In genomic region chr7:87876040-87876758, GRCh38 we compare ENCODE assay signal across 8 cellular contexts. TPM values are rescaled to one million over a fixed set of nuclear protein-coding genes. Genes with fewer than 3 reads are reported as not detected.
A peak's percentile ranks its signal among the peaks of the same experiment; 100 is the strongest.
DNase-seq lines count a peak whose midpoint lies in the region; ATAC-seq and TF ChIP-seq lines count a peak whose summit lies in the region.

A gene with protein sequence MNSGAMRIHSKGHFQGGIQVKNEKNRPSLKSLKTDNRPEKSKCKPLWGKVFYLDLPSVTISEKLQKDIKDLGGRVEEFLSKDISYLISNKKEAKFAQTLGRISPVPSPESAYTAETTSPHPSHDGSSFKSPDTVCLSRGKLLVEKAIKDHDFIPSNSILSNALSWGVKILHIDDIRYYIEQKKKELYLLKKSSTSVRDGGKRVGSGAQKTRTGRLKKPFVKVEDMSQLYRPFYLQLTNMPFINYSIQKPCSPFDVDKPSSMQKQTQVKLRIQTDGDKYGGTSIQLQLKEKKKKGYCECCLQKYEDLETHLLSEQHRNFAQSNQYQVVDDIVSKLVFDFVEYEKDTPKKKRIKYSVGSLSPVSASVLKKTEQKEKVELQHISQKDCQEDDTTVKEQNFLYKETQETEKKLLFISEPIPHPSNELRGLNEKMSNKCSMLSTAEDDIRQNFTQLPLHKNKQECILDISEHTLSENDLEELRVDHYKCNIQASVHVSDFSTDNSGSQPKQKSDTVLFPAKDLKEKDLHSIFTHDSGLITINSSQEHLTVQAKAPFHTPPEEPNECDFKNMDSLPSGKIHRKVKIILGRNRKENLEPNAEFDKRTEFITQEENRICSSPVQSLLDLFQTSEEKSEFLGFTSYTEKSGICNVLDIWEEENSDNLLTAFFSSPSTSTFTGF (plus strand): TSS chr7:87876493. CDS start chr7:87876733, 240 bp downstream.
SLC25A40 (minus strand) TSS chr7:87876360; CDS start chr7:87858727, 17,633 bp downstream.

- peak within 1 kb of the TSS; percentile 90 for H3K9ac ChIP-seq in rectal smooth muscle tissue (ENCODE audit: low read length)

- H3K4me1 ChIP-seq in rectal smooth muscle tissue (ENCODE audit: control insufficient read depth, insufficient read depth, low read length) = peaks cover 8% of the 10 kb centered on the region
- H3K4me1 ChIP-seq in vagina = peaks cover 27% of the 10 kb centered on the region

- no peaks in the 10 kb centered on the region for H3K9me3 ChIP-seq in vagina

- H3K4me3 ChIP-seq in astrocyte of the cerebellum (ENCODE audit: low read depth, low read length) (peak within 1 kb of the TSS; percentile 87), rectal smooth muscle tissue (ENCODE audit: low read length) (peak within 1 kb of the TSS; percentile 95), vagina (peak within 1 kb of the TSS; percentile 65 to 83)

- peak; percentile 89 for ATAC-seq in GM18511 (IDR thresholded peaks at IDR 0.05; ENCODE audit: unreplicated experiment)
- peak; percentile 91 for ATAC-seq in HG03025 (IDR thresholded peaks at IDR 0.05; ENCODE audit: low FRiP score, unreplicated experiment)

- TF ChIP-seq POLR2A in vagina (IDR thresholded peaks at IDR 0.05) = peak in 1 of 2 donors; percentile 63

- H3K27ac ChIP-seq in rectal smooth muscle tissue (ENCODE audit: low read depth, low read length) = peak within 1 kb of the TSS; percentile 85
- peak within 1 kb of the TSS; percentile 96 for H3K27ac ChIP-seq in vagina

- H3K27me3 ChIP-seq in rectal smooth muscle tissue (ENCODE audit: control insufficient read depth, insufficient read depth, low read length) (no peaks in the 10 kb centered on the region), vagina (no peaks in the 10 kb centered on the region)

- in situ Hi-C loops in astrocyte of the cerebellum (cut with HindIII; ENCODE audit: low sequenced_read_pairs) = no loop called here

- DNase-seq in NCI-H2029 treated with DMSO at 0.1 percent for 48 hours (lab: John Stamatoyannopoulos, UW) = peak; percentile 98
- peak; percentile 86 for DNase-seq in T-helper 22 cell (ENCODE audit: low read depth)
- peak; percentile 87 for DNase-seq in astrocyte of the cerebellum (ENCODE audit: low read depth)
- peak; percentile 79 for DNase-seq in hepatic stellate cell (ENCODE audit: low spot score)
- peak in 1 of 2 donors; percentile 97 for DNase-seq in vagina (ENCODE audit: extremely low spot score in 2 of 2)

- H3K36me3 ChIP-seq in rectal smooth muscle tissue (ENCODE audit: control insufficient read depth, insufficient read depth, low read length) (no peaks in the 10 kb centered on the region), vagina (no peaks in the 10 kb centered on the region)

- TF ChIP-seq CTCF in astrocyte of the cerebellum (IDR thresholded peaks at IDR 0.05; ENCODE audit: low read depth, low read length, missing control alignments) (no peak), vagina (IDR thresholded peaks at IDR 0.05) (no peak)

- intact Hi-C loops in vagina (cut with DNase I) = loop anchor here (10.0 kb wide), 1 partner anchor 239 kb away; no protein-coding TSS in a partner anchor

RNA-seq across cellular contexts. Expression of the first gene that starts in this region (rescaled TPM):
- total RNA-seq in vagina = 8.3 TPM

RNA-seq across cellular contexts. Expression of gene SLC25A40, which starts in this region (rescaled TPM):
- total RNA-seq in vagina = 30.0 TPM
